In genomic region chr10:22346087-22346661, GRCh38 we compare ENCODE assay signal across 1 cellular context.
TF ChIP-seq lines count a peak whose summit lies in the region.

No MANE protein-coding gene starts in this region.

TF ChIP-seq in K562, 482 proteins besides CTCF, POLR2A, EP300 and RAD21:
- TF ChIP-seq ZNF512 (tag; IDR thresholded peaks at IDR 0.05) (peak; percentile 70), ERF (CRISPR knock-in tag; IDR thresholded peaks at IDR 0.05) (no peak)
